ENCODE assay signal across 14 cellular contexts in the genomic region with DNA sequence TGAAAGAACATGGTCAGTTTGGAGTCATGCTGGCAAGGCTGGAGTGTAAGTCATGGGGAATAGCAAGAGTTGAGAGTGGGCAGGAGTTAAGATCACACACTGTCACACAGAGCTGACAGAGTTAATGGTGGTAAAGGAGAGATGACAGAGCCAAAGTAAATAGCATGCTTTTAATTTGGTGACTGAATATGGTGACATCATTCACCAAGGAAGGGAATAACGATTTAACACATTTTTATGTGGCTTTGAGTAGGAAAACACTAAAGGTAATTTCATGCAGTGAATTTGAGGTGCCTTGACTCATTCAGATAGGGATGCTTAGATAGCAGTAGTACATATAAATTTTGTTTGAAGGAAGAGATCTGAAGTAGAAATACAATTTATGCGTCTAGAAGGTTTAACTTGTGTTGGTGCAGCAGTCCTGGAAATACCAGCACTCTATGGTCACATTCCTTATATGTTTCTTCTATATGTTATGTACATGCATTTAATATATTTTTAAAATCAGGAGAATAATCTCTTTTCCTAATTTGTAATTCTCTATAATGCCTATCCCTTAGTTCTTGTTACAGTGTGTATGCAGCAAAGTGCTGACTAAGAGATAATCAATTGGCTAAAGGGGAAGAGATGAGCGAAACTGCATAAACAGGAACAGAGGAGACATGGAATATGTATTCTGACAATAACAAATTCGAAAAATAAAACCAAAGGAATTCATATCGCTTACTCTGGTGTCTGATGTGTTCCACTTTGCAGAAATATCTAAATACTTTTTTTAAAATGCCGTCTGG.
"Had no signal": no experiment of that assay in that cellular context is flagged by ENCODE, and none has a peak within 500 bp of the region (broad histone marks: within the 10 kb centered on the region; RNA-seq: fewer than 3 reads in every experiment).

No MANE protein-coding gene starts in this region.

- H3K4me1 ChIP-seq: adrenal gland, lower lobe of right lung, uterus had no signal

- FAIRE-seq: small intestine had no signal

- ATAC-seq: activated CD4-positive, CD25-positive, alpha-beta regulatory T cell treated with anti-CD3 and anti-CD28 coated beads, Interleukin-2, amount 50 U/mL, for 24 hours; effector memory CD8-positive, alpha-beta T cell; lower lobe of right lung; right cardiac atrium had no signal

- H3K27me3 ChIP-seq: adrenal gland, brain microvascular endothelial cell, uterus had no signal

- DNase-seq: activated CD4-positive, alpha-beta T cell treated with anti-CD3 and anti-CD28 coated beads, Interleukin-2, amount 50 U/mL, for 48 hours; activated naive CD4-positive, alpha-beta T cell; adrenal gland; brain microvascular endothelial cell; cerebellar nuclear complex; effector memory CD8-positive, alpha-beta T cell; hypothalamus; lower lobe of right lung; midbrain; naive B cell; right cardiac atrium; small intestine; uterus had no signal

- H3K4me3 ChIP-seq: adrenal gland, lower lobe of right lung, uterus had no signal

- H3K9me3 ChIP-seq: adrenal gland, lower lobe of right lung, uterus had no signal

- H3K36me3 ChIP-seq: uterus had no signal

- H3K27ac ChIP-seq: adrenal gland, brain microvascular endothelial cell, lower lobe of right lung, uterus had no signal
